Comparison of ENCODE assay signal across 18 cellular contexts in the genomic region with DNA sequence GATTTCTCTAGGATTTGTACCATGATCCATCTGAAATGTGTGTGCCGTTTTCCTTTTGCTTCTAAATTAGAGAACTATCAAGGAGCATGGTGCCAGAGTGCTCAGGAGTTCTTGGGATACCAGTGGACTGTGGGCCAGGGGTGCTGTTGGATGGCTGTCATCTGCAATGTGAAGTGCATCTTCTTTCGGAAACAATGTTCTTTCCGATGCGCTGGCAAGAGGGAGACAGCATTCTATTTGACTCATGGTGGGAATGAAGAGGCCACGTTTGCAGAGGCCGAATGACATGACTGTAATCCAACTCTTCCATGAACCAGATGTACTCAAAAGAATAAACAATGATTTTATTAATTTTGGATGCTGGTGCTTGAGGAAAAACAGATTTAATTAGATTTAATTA. TPM values are rescaled to one million over a fixed set of nuclear protein-coding genes. Genes with fewer than 3 reads are reported as not detected.
"Had no signal": no experiment of that assay in that cellular context is flagged by ENCODE, and none has a peak within 500 bp of the region (broad histone marks: within the 10 kb centered on the region; RNA-seq: fewer than 3 reads in every experiment).

No MANE protein-coding gene starts in this region.

- H3K4me3 Mint-ChIP-seq: activated CD4-positive, alpha-beta memory T cell treated with anti-CD3 and anti-CD28 coated beads for 36 hours; activated CD4-positive, alpha-beta T cell treated with anti-CD3 and anti-CD28 coated beads for 36 hours; activated CD8-positive, alpha-beta memory T cell treated with anti-CD3 and anti-CD28 coated beads, Interleukin-2, amount 10 ng/mL, durations not matched to agents 7 days and 5 days; activated naive CD4-positive, alpha-beta T cell treated with anti-CD3 and anti-CD28 coated beads for 36 hours; naive thymus-derived CD4-positive, alpha-beta T cell; stimulated activated naive B cell treated with anti-CD40 and anti-IgM and Interleukin-4, amounts not matched to agents 10 μg/mL and 1 μg/mL and 100 μg/mL, for 72 hours had no signal

- H3K9me3 ChIP-seq: colonic mucosa, mucosa of descending colon, neutrophil, thyroid gland had no signal

- H2AFZ ChIP-seq: parathyroid adenoma had no signal

- H3K36me3 ChIP-seq: colonic mucosa, neutrophil, thyroid gland had no signal

- H3K4me1 Mint-ChIP-seq: activated CD4-positive, alpha-beta T cell treated with anti-CD3 and anti-CD28 coated beads for 36 hours; activated CD8-positive, alpha-beta memory T cell treated with anti-CD3 and anti-CD28 coated beads, Interleukin-2, amount 10 ng/mL, durations not matched to agents 7 days and 5 days; naive thymus-derived CD4-positive, alpha-beta T cell; stimulated activated naive B cell treated with anti-CD40 and anti-IgM and Interleukin-4, amounts not matched to agents 10 μg/mL and 1 μg/mL and 100 μg/mL, for 72 hours had no signal

- H3K27ac Mint-ChIP-seq: activated CD4-positive, alpha-beta memory T cell treated with anti-CD3 and anti-CD28 coated beads for 36 hours; activated CD4-positive, alpha-beta T cell treated with anti-CD3 and anti-CD28 coated beads for 36 hours; activated CD8-positive, alpha-beta memory T cell treated with anti-CD3 and anti-CD28 coated beads, Interleukin-2, amount 10 ng/mL, durations not matched to agents 7 days and 5 days; activated naive CD4-positive, alpha-beta T cell treated with anti-CD3 and anti-CD28 coated beads for 36 hours; activated T-helper 2 cell treated with anti-CD3 and anti-CD28 coated beads, Interferon-gamma antibody, Interleukin-2, Interleukin-4, amounts not matched to agents 10 μg/mL and 5 μg/mL and 100 μg/mL, durations not matched to agents 14 hours and 24 hours and 36 hours; naive thymus-derived CD4-positive, alpha-beta T cell; stimulated activated naive B cell treated with anti-CD40 and anti-IgM and Interleukin-4, amounts not matched to agents 10 μg/mL and 1 μg/mL and 100 μg/mL, for 72 hours had no signal

- H3K4me3 ChIP-seq: colonic mucosa, mucosa of descending colon, thyroid gland had no signal

- H3K27ac ChIP-seq: colonic mucosa, neutrophil, parathyroid adenoma, thyroid gland had no signal

- H3K27me3 ChIP-seq: colonic mucosa, neutrophil, thyroid gland had no signal

- ATAC-seq: activated CD4-positive, alpha-beta T cell treated with anti-CD3 and anti-CD28 coated beads for 36 hours; activated CD8-positive, alpha-beta memory T cell treated with anti-CD3 and anti-CD28 coated beads, Interleukin-2, amount 10 ng/mL, durations not matched to agents 7 days and 5 days; left lobe of liver; mucosa of descending colon; naive thymus-derived CD4-positive, alpha-beta T cell; stimulated activated naive B cell treated with anti-CD40 and anti-IgM and Interleukin-4, amounts not matched to agents 10 μg/mL and 1 μg/mL and 100 μg/mL, for 72 hours had no signal

- H3K27me3 Mint-ChIP-seq: activated CD4-positive, alpha-beta memory T cell treated with anti-CD3 and anti-CD28 coated beads for 36 hours; activated CD8-positive, alpha-beta memory T cell treated with anti-CD3 and anti-CD28 coated beads, Interleukin-2, amount 10 ng/mL, durations not matched to agents 7 days and 5 days had no signal

- DNase-seq: activated CD8-positive, alpha-beta memory T cell treated with anti-CD3 and anti-CD28 coated beads, Interleukin-2, amount 10 ng/mL, durations not matched to agents 7 days and 5 days; activated T-cell treated with anti-CD3 and anti-CD28 coated beads, Interleukin-2, amount 50 U/mL, for 1 hour; central memory CD4-positive, alpha-beta T cell; colonic mucosa; islet precursor cell; mucosa of descending colon; naive thymus-derived CD4-positive, alpha-beta T cell; retina; stimulated activated naive B cell treated with anti-CD40 and anti-IgM and Interleukin-4, amounts not matched to agents 10 μg/mL and 1 μg/mL and 100 μg/mL, for 72 hours; thyroid gland had no signal

- H3K79me2 ChIP-seq: parathyroid adenoma had no signal

- H3K4me1 ChIP-seq: colonic mucosa, parathyroid adenoma, thyroid gland had no signal

- H3K9ac ChIP-seq: parathyroid adenoma had no signal

- H3K36me3 Mint-ChIP-seq: activated CD4-positive, alpha-beta memory T cell treated with anti-CD3 and anti-CD28 coated beads for 36 hours; activated CD8-positive, alpha-beta memory T cell treated with anti-CD3 and anti-CD28 coated beads, Interleukin-2, amount 10 ng/mL, durations not matched to agents 7 days and 5 days; stimulated activated naive B cell treated with anti-CD40 and anti-IgM and Interleukin-4, amounts not matched to agents 10 μg/mL and 1 μg/mL and 100 μg/mL, for 72 hours had no signal

RNA-seq across cellular contexts. Expression of a gene that starts 45.5 kb away (rescaled TPM):
- total RNA-seq: T-helper 1 cell treated with Interleukin-12 subunit alpha and Interleukin-12 subunit beta and Interleukin-4 antibody, amounts not matched to agents 30 ng/mL and 1 ng/mL, for 36 hours had no signal
- polyA plus RNA-seq: naive thymus-derived CD4-positive, alpha-beta T cell had no signal
